In the genomic region with DNA sequence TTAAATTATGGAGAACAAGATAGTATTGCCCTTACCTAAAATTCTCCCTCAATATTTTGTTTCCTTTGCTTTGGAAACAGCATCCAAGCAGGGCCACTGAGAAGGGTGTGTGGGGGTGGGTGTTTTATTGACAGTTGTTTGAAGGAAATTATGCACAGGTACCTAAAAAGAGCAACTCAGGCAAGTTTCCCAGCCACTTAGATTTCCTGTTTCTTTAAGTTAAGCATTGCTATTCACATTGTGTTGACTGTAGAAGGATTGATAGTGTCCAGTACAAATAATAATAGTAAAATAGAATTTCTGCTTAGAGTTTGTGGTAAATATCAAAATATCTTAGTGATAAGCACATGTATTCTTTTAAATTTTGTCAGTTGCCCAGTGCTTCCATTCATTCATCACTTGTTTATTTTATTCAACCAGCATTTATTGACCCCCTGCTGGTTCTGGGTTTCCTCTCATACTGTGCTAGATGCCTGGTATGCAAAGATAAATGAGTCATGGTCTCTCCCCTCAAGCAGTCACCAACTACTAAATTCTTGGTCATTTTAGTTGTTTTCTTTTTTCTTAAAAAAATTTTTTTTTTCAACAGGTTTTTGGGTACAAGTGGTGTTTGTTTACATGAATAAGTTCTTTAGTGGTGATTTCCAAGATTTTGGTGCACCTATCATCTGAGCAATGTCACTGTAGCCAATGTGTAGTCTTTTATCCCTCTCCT, we compare ENCODE assay signal across 13 cellular contexts. TPM values are rescaled to one million over a fixed set of nuclear protein-coding genes. Genes with fewer than 3 reads are reported as not detected.
DNase-seq lines count a peak whose midpoint lies in the region; ATAC-seq, FAIRE-seq and TF ChIP-seq lines count a peak whose summit lies in the region.
"Had no signal": no experiment of that assay in that cellular context is flagged by ENCODE, and none has a peak within 500 bp of the region (broad histone marks: within the 10 kb centered on the region; RNA-seq: fewer than 3 reads in every experiment).

No MANE protein-coding gene starts in this region.

- H3K9me3 Mint-ChIP-seq in glutamatergic neuron (ENCODE audit: unreplicated experiment): no peaks in the 10 kb centered on the region

- no peaks in the 10 kb centered on the region for H3K9me3 ChIP-seq in SJCRH30 (replicated peaks)
- H3K9me3 ChIP-seq: ovary had no signal

- H3K27ac Mint-ChIP-seq in glutamatergic neuron (ENCODE audit: unreplicated experiment): no peak overlapping the region

- no peak overlapping the region for H3K4me3 Mint-ChIP-seq in glutamatergic neuron (ENCODE audit: unreplicated experiment)

- no peaks in the 10 kb centered on the region for H3K36me3 Mint-ChIP-seq in glutamatergic neuron (ENCODE audit: unreplicated experiment)

- H3K36me3 ChIP-seq in ACC112 (ENCODE audit: insufficient read depth, low read length): no peaks in the 10 kb centered on the region
- H3K36me3 ChIP-seq in SJCRH30: no peaks in the 10 kb centered on the region
- H3K36me3 ChIP-seq: ovary had no signal

- peaks cover 21% of the 10 kb centered on the region for H3K4me1 ChIP-seq in ACC112 (ENCODE audit: control insufficient read depth, insufficient read depth, low read length, unreplicated experiment)
- H3K4me1 ChIP-seq in SJCRH30: peaks cover 24% of the 10 kb centered on the region

- H2AFZ ChIP-seq in ACC112 (ENCODE audit: low read length, unreplicated experiment): no peak overlapping the region

- CTCF ChIA-PET in HEK293T (lab: Yijun Ruan, JAX): interaction anchor here (0.6 kb wide), 1 partner anchor 235 kb away, joined by 3 read pairs; no protein-coding TSS in a partner anchor

- peak; percentile 34 for DNase-seq in HEK293T (ENCODE audit: extremely low spot score)
- peak; percentile 19 to 43 for DNase-seq in SJCRH30
- DNase-seq in fibroblast of pulmonary artery (ENCODE audit: low read depth): peak; percentile 40
- no peak for DNase-seq in GM19239 (ENCODE audit: insufficient read length, low spot score)
- no peak for DNase-seq in glutamatergic neuron
- DNase-seq: activated T-cell treated with anti-CD3 and anti-CD28 coated beads for 4 hours, dorsolateral prefrontal cortex, NCI-H1092 treated with DMSO at 0.1 percent for 48 hours, ovary had no signal

- H3K79me2 ChIP-seq in ACC112 (ENCODE audit: control insufficient read depth, insufficient read depth, low read length, unreplicated experiment): no peaks in the 10 kb centered on the region

- H3K27me3 Mint-ChIP-seq in glutamatergic neuron (ENCODE audit: unreplicated experiment): no peaks in the 10 kb centered on the region

- FAIRE-seq in GM19239 (lab: Jason Lieb, UNC): no peak
- FAIRE-seq: islet of Langerhans had no signal

- TF ChIP-seq CTCF in fibroblast of pulmonary artery (IDR thresholded peaks at IDR 0.05; ENCODE audit: low read length, missing control alignments) (no peak), glutamatergic neuron (IDR thresholded peaks at IDR 0.05; ENCODE audit: partially characterized antibody, unreplicated experiment) (no peak)

- no peak for ATAC-seq in GM18520 (IDR thresholded peaks at IDR 0.05; ENCODE audit: unreplicated experiment)
- ATAC-seq in HG02938 (IDR thresholded peaks at IDR 0.05; ENCODE audit: unreplicated experiment): no peak

- H3K4me1 Mint-ChIP-seq in glutamatergic neuron (ENCODE audit: low read depth, unreplicated experiment): peaks cover 2% of the 10 kb centered on the region

- POLR2A ChIA-PET in HEK293T (lab: Yijun Ruan, JAX): no interaction called here

- H3K27me3 ChIP-seq in ACC112 (ENCODE audit: insufficient read depth, low read length) (no peaks in the 10 kb centered on the region), SJCRH30 (no peaks in the 10 kb centered on the region)
- H3K27me3 ChIP-seq: dorsolateral prefrontal cortex, ovary had no signal

- H3K27ac ChIP-seq in ACC112 (ENCODE audit: low read depth, low read length): peak overlapping the region; percentile 24
- H3K27ac ChIP-seq in SJCRH30: 0 out of 2 replicates have a peak overlapping the region, but pooled peaks have one; percentile 3
- H3K27ac ChIP-seq: ovary had no signal

- H3K4me3 ChIP-seq in ACC112 (ENCODE audit: low read depth, low read length): no peak overlapping the region
- no peak overlapping the region for H3K4me3 ChIP-seq in SJCRH30
- H3K4me3 ChIP-seq in fibroblast of pulmonary artery (replicated peaks; ENCODE audit: low read depth, low read length): no peak overlapping the region
- H3K4me3 ChIP-seq: dorsolateral prefrontal cortex, ovary had no signal

TF ChIP-seq in HEK293T, 16 proteins besides CTCF, POLR2A, EP300 and RAD21:
- TF ChIP-seq PKNOX1 (IDR thresholded peaks at IDR 0.05): peak; percentile 33; the same call in 1 of the 2 replicates
- TF ChIP-seq TARDBP (IDR thresholded peaks at IDR 0.05): no peak
- TF ChIP-seq CTBP1 (IDR thresholded peaks at IDR 0.05; ENCODE audit: borderline replicate concordance): peak; percentile 46
- peak; percentile 82 for TF ChIP-seq FOXM1 (IDR thresholded peaks at IDR 0.05; ENCODE audit: borderline replicate concordance)

RNA-seq across cellular contexts. Expression of gene GALNT7, which starts 50.0 kb away (rescaled TPM):
- total RNA-seq in SJCRH30 (2014; rRNA removed; shearing (Covaris generic)): 42.9 and 48.4 TPM in 2 replicates
- 17.9 TPM for total RNA-seq in glutamatergic neuron (ENCODE audit: unreplicated experiment)

Comparison
In these comparisons a context has a peak if more than half of its experiments do, and no peak if none do; other contexts are left out.
1. DNase-seq: peak in HEK293T (single experiment), SJCRH30 (2 of 2) and fibroblast of pulmonary artery (single experiment); none in GM19239 (single experiment) and glutamatergic neuron (single experiment).